Comparison of ENCODE assay signal across 1 cellular context in the genomic region with DNA sequence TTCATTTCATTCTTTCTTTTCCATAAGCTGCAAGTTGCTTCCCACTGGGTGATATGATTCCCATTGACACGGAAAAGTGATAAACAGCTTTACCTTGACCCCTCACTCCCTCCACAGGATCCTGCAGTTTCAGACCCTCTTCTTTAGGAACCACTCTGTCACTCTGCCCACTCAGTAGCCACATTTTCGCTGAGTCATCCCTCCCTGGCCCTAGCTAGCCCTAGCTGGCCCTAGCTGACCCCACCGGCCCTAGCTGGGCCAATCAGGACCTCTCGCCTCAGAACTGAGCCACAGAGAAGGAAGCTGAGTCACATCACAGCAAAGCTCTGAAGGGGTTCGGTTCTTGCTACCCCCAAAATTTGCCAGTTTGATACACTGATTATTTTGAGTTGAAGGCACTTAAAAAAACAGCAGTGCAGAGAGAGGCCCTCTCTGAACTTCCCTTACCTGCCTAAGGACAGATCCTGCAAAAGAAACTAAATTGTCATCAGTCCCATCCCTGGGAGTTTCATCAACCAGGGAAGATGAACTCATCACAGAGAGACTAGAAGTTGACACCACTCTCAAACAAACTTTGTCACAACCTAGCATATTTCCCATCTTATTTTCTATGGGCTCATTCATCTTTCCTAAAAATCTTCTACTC.
TF ChIP-seq lines count a peak whose summit lies in the region.

No MANE protein-coding gene starts in this region.

TF ChIP-seq in HepG2, 621 proteins besides CTCF, POLR2A, EP300 and RAD21 (continued from another document):
- TF ChIP-seq, protein P1, sequence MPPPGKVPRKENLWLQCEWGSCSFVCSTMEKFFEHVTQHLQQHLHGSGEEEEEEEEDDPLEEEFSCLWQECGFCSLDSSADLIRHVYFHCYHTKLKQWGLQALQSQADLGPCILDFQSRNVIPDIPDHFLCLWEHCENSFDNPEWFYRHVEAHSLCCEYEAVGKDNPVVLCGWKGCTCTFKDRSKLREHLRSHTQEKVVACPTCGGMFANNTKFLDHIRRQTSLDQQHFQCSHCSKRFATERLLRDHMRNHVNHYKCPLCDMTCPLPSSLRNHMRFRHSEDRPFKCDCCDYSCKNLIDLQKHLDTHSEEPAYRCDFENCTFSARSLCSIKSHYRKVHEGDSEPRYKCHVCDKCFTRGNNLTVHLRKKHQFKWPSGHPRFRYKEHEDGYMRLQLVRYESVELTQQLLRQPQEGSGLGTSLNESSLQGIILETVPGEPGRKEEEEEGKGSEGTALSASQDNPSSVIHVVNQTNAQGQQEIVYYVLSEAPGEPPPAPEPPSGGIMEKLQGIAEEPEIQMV (CRISPR knock-in tag; IDR thresholded peaks at IDR 0.05; ENCODE audit: low read depth): no peak
- TF ChIP-seq ZNF550 (CRISPR knock-in tag; IDR thresholded peaks at IDR 0.05; ENCODE audit: borderline replicate concordance) (no peak), RXRA (CRISPR knock-in tag; IDR thresholded peaks at IDR 0.05) (peak; percentile 32; the same call in 1 of the 2 replicates), ZNF30 (CRISPR knock-in tag; IDR thresholded peaks at IDR 0.05) (no peak), FOSL1 (CRISPR knock-in tag; IDR thresholded peaks at IDR 0.05; ENCODE audit: borderline replicate concordance) (no peak), MAFG (CRISPR knock-in tag; IDR thresholded peaks at IDR 0.05) (peak; percentile 49; the same call in 1 of the 2 replicates), ELF1 (CRISPR knock-in tag; IDR thresholded peaks at IDR 0.05) (no peak), ZNF124 (CRISPR knock-in tag; IDR thresholded peaks at IDR 0.05) (no peak), MAFF (IDR thresholded peaks at IDR 0.05; ENCODE audit: low read depth, low read length) (peak; percentile 84), ZNF225 (CRISPR knock-in tag; IDR thresholded peaks at IDR 0.05) (no peak), SPEN (CRISPR knock-in tag; IDR thresholded peaks at IDR 0.05; ENCODE audit: low read depth) (no peak), PITX1 (CRISPR knock-in tag; IDR thresholded peaks at IDR 0.05) (no peak), ZNF709 (CRISPR knock-in tag; IDR thresholded peaks at IDR 0.05) (no peak), FOXM1 (CRISPR knock-in tag; IDR thresholded peaks at IDR 0.05) (no peak), TOPORS (CRISPR knock-in tag; IDR thresholded peaks at IDR 0.05) (no peak)
- TF ChIP-seq, protein P2, sequence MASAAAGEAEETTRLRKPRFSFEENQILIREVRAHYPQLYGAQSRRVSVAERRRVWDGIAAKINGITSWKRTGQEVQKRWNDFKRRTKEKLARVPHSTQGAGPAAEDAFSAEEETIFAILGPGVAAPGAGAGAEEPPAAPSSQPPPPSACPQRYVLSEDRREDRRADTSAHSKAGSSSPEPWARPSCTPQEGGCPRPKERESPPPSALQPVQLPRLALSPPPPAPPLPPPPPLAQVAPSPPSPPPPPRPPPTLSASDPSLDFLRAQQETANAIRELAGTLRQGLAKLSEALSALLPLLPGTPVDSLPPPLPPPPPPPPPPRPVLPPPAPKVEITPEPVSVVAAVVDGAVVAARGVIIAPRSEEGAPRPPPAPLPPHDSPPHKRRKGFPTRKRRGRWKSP (CRISPR knock-in tag; IDR thresholded peaks at IDR 0.05): no peak
- TF ChIP-seq, protein P3, sequence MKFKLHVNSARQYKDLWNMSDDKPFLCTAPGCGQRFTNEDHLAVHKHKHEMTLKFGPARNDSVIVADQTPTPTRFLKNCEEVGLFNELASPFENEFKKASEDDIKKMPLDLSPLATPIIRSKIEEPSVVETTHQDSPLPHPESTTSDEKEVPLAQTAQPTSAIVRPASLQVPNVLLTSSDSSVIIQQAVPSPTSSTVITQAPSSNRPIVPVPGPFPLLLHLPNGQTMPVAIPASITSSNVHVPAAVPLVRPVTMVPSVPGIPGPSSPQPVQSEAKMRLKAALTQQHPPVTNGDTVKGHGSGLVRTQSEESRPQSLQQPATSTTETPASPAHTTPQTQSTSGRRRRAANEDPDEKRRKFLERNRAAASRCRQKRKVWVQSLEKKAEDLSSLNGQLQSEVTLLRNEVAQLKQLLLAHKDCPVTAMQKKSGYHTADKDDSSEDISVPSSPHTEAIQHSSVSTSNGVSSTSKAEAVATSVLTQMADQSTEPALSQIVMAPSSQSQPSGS (CRISPR knock-in tag; IDR thresholded peaks at IDR 0.05): no peak
- TF ChIP-seq, protein P4, sequence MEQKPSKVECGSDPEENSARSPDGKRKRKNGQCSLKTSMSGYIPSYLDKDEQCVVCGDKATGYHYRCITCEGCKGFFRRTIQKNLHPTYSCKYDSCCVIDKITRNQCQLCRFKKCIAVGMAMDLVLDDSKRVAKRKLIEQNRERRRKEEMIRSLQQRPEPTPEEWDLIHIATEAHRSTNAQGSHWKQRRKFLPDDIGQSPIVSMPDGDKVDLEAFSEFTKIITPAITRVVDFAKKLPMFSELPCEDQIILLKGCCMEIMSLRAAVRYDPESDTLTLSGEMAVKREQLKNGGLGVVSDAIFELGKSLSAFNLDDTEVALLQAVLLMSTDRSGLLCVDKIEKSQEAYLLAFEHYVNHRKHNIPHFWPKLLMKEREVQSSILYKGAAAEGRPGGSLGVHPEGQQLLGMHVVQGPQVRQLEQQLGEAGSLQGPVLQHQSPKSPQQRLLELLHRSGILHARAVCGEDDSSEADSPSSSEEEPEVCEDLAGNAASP (CRISPR knock-in tag; IDR thresholded peaks at IDR 0.05; ENCODE audit: borderline replicate concordance): peak; percentile 74; the same call in 1 of the 2 replicates
- TF ChIP-seq, protein P5, sequence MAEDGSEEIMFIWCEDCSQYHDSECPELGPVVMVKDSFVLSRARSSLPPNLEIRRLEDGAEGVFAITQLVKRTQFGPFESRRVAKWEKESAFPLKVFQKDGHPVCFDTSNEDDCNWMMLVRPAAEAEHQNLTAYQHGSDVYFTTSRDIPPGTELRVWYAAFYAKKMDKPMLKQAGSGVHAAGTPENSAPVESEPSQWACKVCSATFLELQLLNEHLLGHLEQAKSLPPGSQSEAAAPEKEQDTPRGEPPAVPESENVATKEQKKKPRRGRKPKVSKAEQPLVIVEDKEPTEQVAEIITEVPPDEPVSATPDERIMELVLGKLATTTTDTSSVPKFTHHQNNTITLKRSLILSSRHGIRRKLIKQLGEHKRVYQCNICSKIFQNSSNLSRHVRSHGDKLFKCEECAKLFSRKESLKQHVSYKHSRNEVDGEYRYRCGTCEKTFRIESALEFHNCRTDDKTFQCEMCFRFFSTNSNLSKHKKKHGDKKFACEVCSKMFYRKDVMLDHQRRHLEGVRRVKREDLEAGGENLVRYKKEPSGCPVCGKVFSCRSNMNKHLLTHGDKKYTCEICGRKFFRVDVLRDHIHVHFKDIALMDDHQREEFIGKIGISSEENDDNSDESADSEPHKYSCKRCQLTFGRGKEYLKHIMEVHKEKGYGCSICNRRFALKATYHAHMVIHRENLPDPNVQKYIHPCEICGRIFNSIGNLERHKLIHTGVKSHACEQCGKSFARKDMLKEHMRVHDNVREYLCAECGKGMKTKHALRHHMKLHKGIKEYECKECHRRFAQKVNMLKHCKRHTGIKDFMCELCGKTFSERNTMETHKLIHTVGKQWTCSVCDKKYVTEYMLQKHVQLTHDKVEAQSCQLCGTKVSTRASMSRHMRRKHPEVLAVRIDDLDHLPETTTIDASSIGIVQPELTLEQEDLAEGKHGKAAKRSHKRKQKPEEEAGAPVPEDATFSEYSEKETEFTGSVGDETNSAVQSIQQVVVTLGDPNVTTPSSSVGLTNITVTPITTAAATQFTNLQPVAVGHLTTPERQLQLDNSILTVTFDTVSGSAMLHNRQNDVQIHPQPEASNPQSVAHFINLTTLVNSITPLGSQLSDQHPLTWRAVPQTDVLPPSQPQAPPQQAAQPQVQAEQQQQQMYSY (CRISPR knock-in tag; IDR thresholded peaks at IDR 0.05): no peak
- TF ChIP-seq, protein P6, sequence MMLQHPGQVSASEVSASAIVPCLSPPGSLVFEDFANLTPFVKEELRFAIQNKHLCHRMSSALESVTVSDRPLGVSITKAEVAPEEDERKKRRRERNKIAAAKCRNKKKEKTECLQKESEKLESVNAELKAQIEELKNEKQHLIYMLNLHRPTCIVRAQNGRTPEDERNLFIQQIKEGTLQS (CRISPR knock-in tag; IDR thresholded peaks at IDR 0.05): no peak
TF ChIP-seq in HepG2: peak in this region for 7.
